Comparison of ENCODE assay signal across 9 cellular contexts in the genomic region with DNA sequence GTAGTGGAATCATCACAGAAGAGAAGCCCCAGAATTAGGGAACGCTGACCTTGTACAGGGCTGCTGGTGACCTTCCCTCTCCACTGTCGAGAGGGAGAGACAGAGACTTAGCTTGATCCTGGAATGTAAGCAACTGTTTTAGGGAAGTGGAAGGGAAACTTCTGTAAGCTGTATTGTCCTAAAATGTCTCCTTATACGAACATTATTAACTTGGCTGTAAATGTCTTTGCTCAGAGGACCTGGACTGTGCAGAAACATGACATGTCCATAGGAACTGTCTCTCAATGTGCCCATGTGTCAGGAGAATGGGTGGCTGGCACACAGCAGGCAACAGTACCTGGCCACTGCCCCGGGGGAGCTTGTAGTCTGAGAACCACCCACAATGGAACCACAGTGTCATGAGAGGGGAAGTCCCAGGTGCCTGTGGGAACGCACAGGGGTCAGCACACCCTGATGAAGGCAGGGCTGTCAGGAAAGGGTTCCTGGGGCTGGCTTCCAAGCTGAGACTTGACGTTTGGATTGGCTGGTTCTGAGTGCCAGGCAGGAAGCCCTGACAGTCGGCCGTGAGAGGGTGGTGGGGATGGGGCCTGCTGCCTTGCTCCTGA. TPM values are rescaled to one million over a fixed set of nuclear protein-coding genes. Genes with fewer than 3 reads are reported as not detected.
DNase-seq lines count a peak whose midpoint lies in the region; ATAC-seq and TF ChIP-seq lines count a peak whose summit lies in the region.
"Had no signal": no experiment of that assay in that cellular context is flagged by ENCODE, and none has a peak within 500 bp of the region (broad histone marks: within the 10 kb centered on the region; RNA-seq: fewer than 3 reads in every experiment).

No MANE protein-coding gene starts in this region.

- no peak for DNase-seq in CD8-positive, alpha-beta memory T cell
- DNase-seq in NCI-H1436 (lab: John Stamatoyannopoulos, UW) (no peak), Caco-2 (no peak), NCI-H2171 (lab: John Stamatoyannopoulos, UW) (no peak), SW 1271 (lab: John Stamatoyannopoulos, UW) (no peak)
- DNase-seq: left cardiac atrium had no signal

- peaks cover 14 to 34% (median 15%) of the 10 kb centered on the region in 3 donors for H3K4me1 Mint-ChIP-seq in CD8-positive, alpha-beta memory T cell
- peaks cover 75% of the 10 kb centered on the region for H3K4me1 Mint-ChIP-seq in dendritic cell treated with granulocyte-macrophage colony-stimulating factor and Interleukin-4, amounts not matched to agents 40 ng/mL and 50 ng/mL, for 4 days (ENCODE audit: low read depth)
- H3K4me1 Mint-ChIP-seq in Caco-2 (ENCODE audit: low read depth, unreplicated experiment), result peaks cover 6% of the 10 kb centered on the region

- H3K9me3 Mint-ChIP-seq in CD8-positive, alpha-beta memory T cell, result no peaks in the 10 kb centered on the region
- H3K9me3 Mint-ChIP-seq in dendritic cell treated with granulocyte-macrophage colony-stimulating factor and Interleukin-4, amounts not matched to agents 40 ng/mL and 50 ng/mL, for 4 days, result no peaks in the 10 kb centered on the region
- no peaks in the 10 kb centered on the region for H3K9me3 Mint-ChIP-seq in Caco-2 (ENCODE audit: unreplicated experiment)

- peak; percentile 93 for ATAC-seq in GM19372 (IDR thresholded peaks at IDR 0.05; ENCODE audit: low read depth, unreplicated experiment)
- ATAC-seq in HG03108 (IDR thresholded peaks at IDR 0.05; ENCODE audit: unreplicated experiment), result peak; percentile 85

- no peak overlapping the region for H3K4me3 Mint-ChIP-seq in CD8-positive, alpha-beta memory T cell
- peak overlapping the region; percentile 32 for H3K4me3 Mint-ChIP-seq in dendritic cell treated with granulocyte-macrophage colony-stimulating factor and Interleukin-4, amounts not matched to agents 40 ng/mL and 50 ng/mL, for 4 days
- no peak overlapping the region for H3K4me3 Mint-ChIP-seq in Caco-2 (ENCODE audit: unreplicated experiment)

- H3K4me1 ChIP-seq in CD8-positive, alpha-beta memory T cell (ENCODE audit: insufficient read depth, low read length), result no peaks in the 10 kb centered on the region
- H3K4me1 ChIP-seq in Caco-2, result no peaks in the 10 kb centered on the region

- intact Hi-C loops in dendritic cell treated with granulocyte-macrophage colony-stimulating factor and Interleukin-4, amounts not matched to agents 40 ng/mL and 50 ng/mL, for 4 days (cut with micrococcal nuclease), result no loop called here
- intact Hi-C loops in Caco-2 (cut with micrococcal nuclease; ENCODE audit: unreplicated experiment), result no loop called here

- CTCF ChIA-PET in CD8-positive, alpha-beta memory T cell (lab: Charles Lee), result no interaction called here
- CTCF ChIA-PET in Caco-2 (lab: Charles Lee), result no interaction called here

- no peak overlapping the region for H3K4me3 ChIP-seq in CD8-positive, alpha-beta memory T cell (ENCODE audit: low read length)
- no peak overlapping the region for H3K4me3 ChIP-seq in Caco-2 (ENCODE audit: low read depth, low read length)

- H3K27me3 Mint-ChIP-seq in CD8-positive, alpha-beta memory T cell, result peaks cover 0 to 1% of the 10 kb centered on the region in 2 donors
- no peaks in the 10 kb centered on the region for H3K27me3 Mint-ChIP-seq in dendritic cell treated with granulocyte-macrophage colony-stimulating factor and Interleukin-4, amounts not matched to agents 40 ng/mL and 50 ng/mL, for 4 days
- H3K27me3 Mint-ChIP-seq in Caco-2 (ENCODE audit: insufficient read depth, unreplicated experiment), result no peaks in the 10 kb centered on the region

- peaks cover 2 to 29% (median 9%) of the 10 kb centered on the region in 3 donors for H3K36me3 Mint-ChIP-seq in CD8-positive, alpha-beta memory T cell
- H3K36me3 Mint-ChIP-seq in dendritic cell treated with granulocyte-macrophage colony-stimulating factor and Interleukin-4, amounts not matched to agents 40 ng/mL and 50 ng/mL, for 4 days (ENCODE audit: low read depth), result peaks cover 88% of the 10 kb centered on the region
- H3K36me3 Mint-ChIP-seq in Caco-2 (ENCODE audit: insufficient read depth, unreplicated experiment), result peaks cover 2% of the 10 kb centered on the region

- peak overlapping the region in 6 of 8 donors; percentile 5 to 77 (median 62) for H3K27ac Mint-ChIP-seq in CD8-positive, alpha-beta memory T cell
- H3K27ac Mint-ChIP-seq in dendritic cell treated with granulocyte-macrophage colony-stimulating factor and Interleukin-4, amounts not matched to agents 40 ng/mL and 50 ng/mL, for 4 days, result peak overlapping the region; percentile 80
- H3K27ac Mint-ChIP-seq in Caco-2 (ENCODE audit: unreplicated experiment), result no peak overlapping the region

- POLR2A ChIA-PET in CD8-positive, alpha-beta memory T cell (lab: Charles Lee), result no interaction called here
- POLR2A ChIA-PET in Caco-2 (lab: Charles Lee), result no interaction called here

- peaks cover under 1% of the 10 kb centered on the region for H3K36me3 ChIP-seq in CD8-positive, alpha-beta memory T cell (ENCODE audit: insufficient read depth, low read length)
- no peaks in the 10 kb centered on the region; the same call in 1 of the 2 replicates for H3K36me3 ChIP-seq in Caco-2 (ENCODE audit: control insufficient read depth, insufficient read depth, low read length)

- TF ChIP-seq CTCF in Caco-2 (IDR thresholded peaks at IDR 0.05; ENCODE audit: insufficient read depth in 1 of 2, low read depth in 1 of 2, low read length in 1 of 2, severe bottlenecking in 1 of 2, unreplicated experiment in 1 of 2), result no peak

- no peaks in the 10 kb centered on the region for H3K27me3 ChIP-seq in CD8-positive, alpha-beta memory T cell (ENCODE audit: insufficient read depth, low read length, poor library complexity, severe bottlenecking)
- H3K27me3 ChIP-seq in Caco-2 (replicated peaks; ENCODE audit: control insufficient read depth, insufficient read depth, low read length), result no peaks in the 10 kb centered on the region

- BruUV-seq in Caco-2 (replicated peaks; lab: Mats Ljungman, UMichigan), result no TSS peak

- no peaks in the 10 kb centered on the region for H3K9me3 ChIP-seq in CD8-positive, alpha-beta memory T cell (ENCODE audit: low read length)
- H3K9me3 ChIP-seq in Caco-2, result no peaks in the 10 kb centered on the region

- no peak overlapping the region for H3K27ac ChIP-seq in CD8-positive, alpha-beta memory T cell (ENCODE audit: low read depth, low read length)

RNA-seq across cellular contexts. Expression of a gene that starts 34.0 kb away (rescaled TPM):
- total RNA-seq in CD8-positive, alpha-beta memory T cell, result 10 to 100 TPM; 60.0 to 61.5 TPM
- 73.7 TPM for polyA plus RNA-seq in CD8-positive, alpha-beta memory T cell
- total RNA-seq in Caco-2 (2022), result 74.7 and 77.6 TPM in 2 replicates
